Comparison of ENCODE assay signal across 1 cellular context in genomic region chr19:35204799-35205732, GRCh38.
A peak's percentile ranks its signal among the peaks of the same experiment; 100 is the strongest.
TF ChIP-seq lines count a peak whose summit lies in the region.

No MANE protein-coding gene starts in this region.

TF ChIP-seq in K562, 482 proteins besides CTCF, POLR2A, EP300 and RAD21 (continued from another document and continues in another):
- peak; percentile 99 for TF ChIP-seq SMAD4 (CRISPR knock-in tag; conservative IDR thresholded peaks at IDR 0.05)
- TF ChIP-seq, protein P1, sequence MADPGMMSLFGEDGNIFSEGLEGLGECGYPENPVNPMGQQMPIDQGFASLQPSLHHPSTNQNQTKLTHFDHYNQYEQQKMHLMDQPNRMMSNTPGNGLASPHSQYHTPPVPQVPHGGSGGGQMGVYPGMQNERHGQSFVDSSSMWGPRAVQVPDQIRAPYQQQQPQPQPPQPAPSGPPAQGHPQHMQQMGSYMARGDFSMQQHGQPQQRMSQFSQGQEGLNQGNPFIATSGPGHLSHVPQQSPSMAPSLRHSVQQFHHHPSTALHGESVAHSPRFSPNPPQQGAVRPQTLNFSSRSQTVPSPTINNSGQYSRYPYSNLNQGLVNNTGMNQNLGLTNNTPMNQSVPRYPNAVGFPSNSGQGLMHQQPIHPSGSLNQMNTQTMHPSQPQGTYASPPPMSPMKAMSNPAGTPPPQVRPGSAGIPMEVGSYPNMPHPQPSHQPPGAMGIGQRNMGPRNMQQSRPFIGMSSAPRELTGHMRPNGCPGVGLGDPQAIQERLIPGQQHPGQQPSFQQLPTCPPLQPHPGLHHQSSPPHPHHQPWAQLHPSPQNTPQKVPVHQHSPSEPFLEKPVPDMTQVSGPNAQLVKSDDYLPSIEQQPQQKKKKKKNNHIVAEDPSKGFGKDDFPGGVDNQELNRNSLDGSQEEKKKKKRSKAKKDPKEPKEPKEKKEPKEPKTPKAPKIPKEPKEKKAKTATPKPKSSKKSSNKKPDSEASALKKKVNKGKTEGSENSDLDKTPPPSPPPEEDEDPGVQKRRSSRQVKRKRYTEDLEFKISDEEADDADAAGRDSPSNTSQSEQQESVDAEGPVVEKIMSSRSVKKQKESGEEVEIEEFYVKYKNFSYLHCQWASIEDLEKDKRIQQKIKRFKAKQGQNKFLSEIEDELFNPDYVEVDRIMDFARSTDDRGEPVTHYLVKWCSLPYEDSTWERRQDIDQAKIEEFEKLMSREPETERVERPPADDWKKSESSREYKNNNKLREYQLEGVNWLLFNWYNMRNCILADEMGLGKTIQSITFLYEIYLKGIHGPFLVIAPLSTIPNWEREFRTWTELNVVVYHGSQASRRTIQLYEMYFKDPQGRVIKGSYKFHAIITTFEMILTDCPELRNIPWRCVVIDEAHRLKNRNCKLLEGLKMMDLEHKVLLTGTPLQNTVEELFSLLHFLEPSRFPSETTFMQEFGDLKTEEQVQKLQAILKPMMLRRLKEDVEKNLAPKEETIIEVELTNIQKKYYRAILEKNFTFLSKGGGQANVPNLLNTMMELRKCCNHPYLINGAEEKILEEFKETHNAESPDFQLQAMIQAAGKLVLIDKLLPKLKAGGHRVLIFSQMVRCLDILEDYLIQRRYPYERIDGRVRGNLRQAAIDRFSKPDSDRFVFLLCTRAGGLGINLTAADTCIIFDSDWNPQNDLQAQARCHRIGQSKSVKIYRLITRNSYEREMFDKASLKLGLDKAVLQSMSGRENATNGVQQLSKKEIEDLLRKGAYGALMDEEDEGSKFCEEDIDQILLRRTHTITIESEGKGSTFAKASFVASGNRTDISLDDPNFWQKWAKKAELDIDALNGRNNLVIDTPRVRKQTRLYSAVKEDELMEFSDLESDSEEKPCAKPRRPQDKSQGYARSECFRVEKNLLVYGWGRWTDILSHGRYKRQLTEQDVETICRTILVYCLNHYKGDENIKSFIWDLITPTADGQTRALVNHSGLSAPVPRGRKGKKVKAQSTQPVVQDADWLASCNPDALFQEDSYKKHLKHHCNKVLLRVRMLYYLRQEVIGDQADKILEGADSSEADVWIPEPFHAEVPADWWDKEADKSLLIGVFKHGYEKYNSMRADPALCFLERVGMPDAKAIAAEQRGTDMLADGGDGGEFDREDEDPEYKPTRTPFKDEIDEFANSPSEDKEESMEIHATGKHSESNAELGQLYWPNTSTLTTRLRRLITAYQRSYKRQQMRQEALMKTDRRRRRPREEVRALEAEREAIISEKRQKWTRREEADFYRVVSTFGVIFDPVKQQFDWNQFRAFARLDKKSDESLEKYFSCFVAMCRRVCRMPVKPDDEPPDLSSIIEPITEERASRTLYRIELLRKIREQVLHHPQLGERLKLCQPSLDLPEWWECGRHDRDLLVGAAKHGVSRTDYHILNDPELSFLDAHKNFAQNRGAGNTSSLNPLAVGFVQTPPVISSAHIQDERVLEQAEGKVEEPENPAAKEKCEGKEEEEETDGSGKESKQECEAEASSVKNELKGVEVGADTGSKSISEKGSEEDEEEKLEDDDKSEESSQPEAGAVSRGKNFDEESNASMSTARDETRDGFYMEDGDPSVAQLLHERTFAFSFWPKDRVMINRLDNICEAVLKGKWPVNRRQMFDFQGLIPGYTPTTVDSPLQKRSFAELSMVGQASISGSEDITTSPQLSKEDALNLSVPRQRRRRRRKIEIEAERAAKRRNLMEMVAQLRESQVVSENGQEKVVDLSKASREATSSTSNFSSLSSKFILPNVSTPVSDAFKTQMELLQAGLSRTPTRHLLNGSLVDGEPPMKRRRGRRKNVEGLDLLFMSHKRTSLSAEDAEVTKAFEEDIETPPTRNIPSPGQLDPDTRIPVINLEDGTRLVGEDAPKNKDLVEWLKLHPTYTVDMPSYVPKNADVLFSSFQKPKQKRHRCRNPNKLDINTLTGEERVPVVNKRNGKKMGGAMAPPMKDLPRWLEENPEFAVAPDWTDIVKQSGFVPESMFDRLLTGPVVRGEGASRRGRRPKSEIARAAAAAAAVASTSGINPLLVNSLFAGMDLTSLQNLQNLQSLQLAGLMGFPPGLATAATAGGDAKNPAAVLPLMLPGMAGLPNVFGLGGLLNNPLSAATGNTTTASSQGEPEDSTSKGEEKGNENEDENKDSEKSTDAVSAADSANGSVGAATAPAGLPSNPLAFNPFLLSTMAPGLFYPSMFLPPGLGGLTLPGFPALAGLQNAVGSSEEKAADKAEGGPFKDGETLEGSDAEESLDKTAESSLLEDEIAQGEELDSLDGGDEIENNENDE (IDR thresholded peaks at IDR 0.05; ENCODE audit: low read depth, low read length): no peak
- TF ChIP-seq RBM22 (IDR thresholded peaks at IDR 0.05; ENCODE audit: low read depth, low read length, poor library complexity, severe bottlenecking): no peak
- TF ChIP-seq, protein P2, sequence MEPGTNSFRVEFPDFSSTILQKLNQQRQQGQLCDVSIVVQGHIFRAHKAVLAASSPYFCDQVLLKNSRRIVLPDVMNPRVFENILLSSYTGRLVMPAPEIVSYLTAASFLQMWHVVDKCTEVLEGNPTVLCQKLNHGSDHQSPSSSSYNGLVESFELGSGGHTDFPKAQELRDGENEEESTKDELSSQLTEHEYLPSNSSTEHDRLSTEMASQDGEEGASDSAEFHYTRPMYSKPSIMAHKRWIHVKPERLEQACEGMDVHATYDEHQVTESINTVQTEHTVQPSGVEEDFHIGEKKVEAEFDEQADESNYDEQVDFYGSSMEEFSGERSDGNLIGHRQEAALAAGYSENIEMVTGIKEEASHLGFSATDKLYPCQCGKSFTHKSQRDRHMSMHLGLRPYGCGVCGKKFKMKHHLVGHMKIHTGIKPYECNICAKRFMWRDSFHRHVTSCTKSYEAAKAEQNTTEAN (CRISPR knock-in tag; IDR thresholded peaks at IDR 0.05): no peak
- TF ChIP-seq, protein P3, sequence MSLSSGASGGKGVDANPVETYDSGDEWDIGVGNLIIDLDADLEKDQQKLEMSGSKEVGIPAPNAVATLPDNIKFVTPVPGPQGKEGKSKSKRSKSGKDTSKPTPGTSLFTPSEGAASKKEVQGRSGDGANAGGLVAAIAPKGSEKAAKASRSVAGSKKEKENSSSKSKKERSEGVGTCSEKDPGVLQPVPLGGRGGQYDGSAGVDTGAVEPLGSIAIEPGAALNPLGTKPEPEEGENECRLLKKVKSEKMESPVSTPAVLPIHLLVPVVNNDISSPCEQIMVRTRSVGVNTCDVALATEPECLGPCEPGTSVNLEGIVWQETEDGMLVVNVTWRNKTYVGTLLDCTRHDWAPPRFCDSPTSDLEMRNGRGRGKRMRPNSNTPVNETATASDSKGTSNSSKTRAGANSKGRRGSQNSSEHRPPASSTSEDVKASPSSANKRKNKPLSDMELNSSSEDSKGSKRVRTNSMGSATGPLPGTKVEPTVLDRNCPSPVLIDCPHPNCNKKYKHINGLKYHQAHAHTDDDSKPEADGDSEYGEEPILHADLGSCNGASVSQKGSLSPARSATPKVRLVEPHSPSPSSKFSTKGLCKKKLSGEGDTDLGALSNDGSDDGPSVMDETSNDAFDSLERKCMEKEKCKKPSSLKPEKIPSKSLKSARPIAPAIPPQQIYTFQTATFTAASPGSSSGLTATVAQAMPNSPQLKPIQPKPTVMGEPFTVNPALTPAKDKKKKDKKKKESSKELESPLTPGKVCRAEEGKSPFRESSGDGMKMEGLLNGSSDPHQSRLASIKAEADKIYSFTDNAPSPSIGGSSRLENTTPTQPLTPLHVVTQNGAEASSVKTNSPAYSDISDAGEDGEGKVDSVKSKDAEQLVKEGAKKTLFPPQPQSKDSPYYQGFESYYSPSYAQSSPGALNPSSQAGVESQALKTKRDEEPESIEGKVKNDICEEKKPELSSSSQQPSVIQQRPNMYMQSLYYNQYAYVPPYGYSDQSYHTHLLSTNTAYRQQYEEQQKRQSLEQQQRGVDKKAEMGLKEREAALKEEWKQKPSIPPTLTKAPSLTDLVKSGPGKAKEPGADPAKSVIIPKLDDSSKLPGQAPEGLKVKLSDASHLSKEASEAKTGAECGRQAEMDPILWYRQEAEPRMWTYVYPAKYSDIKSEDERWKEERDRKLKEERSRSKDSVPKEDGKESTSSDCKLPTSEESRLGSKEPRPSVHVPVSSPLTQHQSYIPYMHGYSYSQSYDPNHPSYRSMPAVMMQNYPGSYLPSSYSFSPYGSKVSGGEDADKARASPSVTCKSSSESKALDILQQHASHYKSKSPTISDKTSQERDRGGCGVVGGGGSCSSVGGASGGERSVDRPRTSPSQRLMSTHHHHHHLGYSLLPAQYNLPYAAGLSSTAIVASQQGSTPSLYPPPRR (CRISPR knock-in tag; IDR thresholded peaks at IDR 0.05; ENCODE audit: borderline replicate concordance): no peak
- TF ChIP-seq RUNX1 (IDR thresholded peaks at IDR 0.05; ENCODE audit: low read depth): no peak
- TF ChIP-seq TEAD1 (CRISPR knock-in tag; IDR thresholded peaks at IDR 0.05): peak; percentile 91 to 96
- peak; percentile 81 for TF ChIP-seq GATAD2A (IDR thresholded peaks at IDR 0.05)
- no peak for TF ChIP-seq ZNF282 (CRISPR knock-in tag; IDR thresholded peaks at IDR 0.05)
- TF ChIP-seq ZNF212 (CRISPR knock-in tag; IDR thresholded peaks at IDR 0.05): peak; percentile 87; the same call in 1 of the 2 replicates
- peak; percentile 94 for TF ChIP-seq ZBTB17 (CRISPR knock-in tag; IDR thresholded peaks at IDR 0.05)
- no peak for TF ChIP-seq MIER1 (IDR thresholded peaks at IDR 0.05; ENCODE audit: low read depth)
- peak; percentile 82; the same call in 1 of the 2 replicates for TF ChIP-seq ZNF140 (CRISPR knock-in tag; IDR thresholded peaks at IDR 0.05)
- TF ChIP-seq RBM39 (optimal IDR thresholded peaks at IDR 0.05; ENCODE audit: low read depth, low read length): no peak
- TF ChIP-seq PHF8 (IDR thresholded peaks at IDR 0.05; ENCODE audit: borderline replicate concordance, low read length): peak; percentile 51; the same call in 1 of the 2 replicates
- peak; percentile 82; the same call in 1 of the 2 replicates for TF ChIP-seq MBD1 (CRISPR knock-in tag; IDR thresholded peaks at IDR 0.05)
- TF ChIP-seq, protein P4, sequence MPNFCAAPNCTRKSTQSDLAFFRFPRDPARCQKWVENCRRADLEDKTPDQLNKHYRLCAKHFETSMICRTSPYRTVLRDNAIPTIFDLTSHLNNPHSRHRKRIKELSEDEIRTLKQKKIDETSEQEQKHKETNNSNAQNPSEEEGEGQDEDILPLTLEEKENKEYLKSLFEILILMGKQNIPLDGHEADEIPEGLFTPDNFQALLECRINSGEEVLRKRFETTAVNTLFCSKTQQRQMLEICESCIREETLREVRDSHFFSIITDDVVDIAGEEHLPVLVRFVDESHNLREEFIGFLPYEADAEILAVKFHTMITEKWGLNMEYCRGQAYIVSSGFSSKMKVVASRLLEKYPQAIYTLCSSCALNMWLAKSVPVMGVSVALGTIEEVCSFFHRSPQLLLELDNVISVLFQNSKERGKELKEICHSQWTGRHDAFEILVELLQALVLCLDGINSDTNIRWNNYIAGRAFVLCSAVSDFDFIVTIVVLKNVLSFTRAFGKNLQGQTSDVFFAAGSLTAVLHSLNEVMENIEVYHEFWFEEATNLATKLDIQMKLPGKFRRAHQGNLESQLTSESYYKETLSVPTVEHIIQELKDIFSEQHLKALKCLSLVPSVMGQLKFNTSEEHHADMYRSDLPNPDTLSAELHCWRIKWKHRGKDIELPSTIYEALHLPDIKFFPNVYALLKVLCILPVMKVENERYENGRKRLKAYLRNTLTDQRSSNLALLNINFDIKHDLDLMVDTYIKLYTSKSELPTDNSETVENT (CRISPR knock-in tag; IDR thresholded peaks at IDR 0.05): no peak
- TF ChIP-seq TCF3 (CRISPR knock-in tag; IDR thresholded peaks at IDR 0.05): no peak
- TF ChIP-seq, protein P5, sequence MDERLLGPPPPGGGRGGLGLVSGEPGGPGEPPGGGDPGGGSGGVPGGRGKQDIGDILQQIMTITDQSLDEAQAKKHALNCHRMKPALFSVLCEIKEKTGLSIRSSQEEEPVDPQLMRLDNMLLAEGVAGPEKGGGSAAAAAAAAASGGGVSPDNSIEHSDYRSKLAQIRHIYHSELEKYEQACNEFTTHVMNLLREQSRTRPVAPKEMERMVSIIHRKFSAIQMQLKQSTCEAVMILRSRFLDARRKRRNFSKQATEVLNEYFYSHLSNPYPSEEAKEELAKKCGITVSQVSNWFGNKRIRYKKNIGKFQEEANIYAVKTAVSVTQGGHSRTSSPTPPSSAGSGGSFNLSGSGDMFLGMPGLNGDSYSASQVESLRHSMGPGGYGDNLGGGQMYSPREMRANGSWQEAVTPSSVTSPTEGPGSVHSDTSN (CRISPR knock-in tag; IDR thresholded peaks at IDR 0.05; ENCODE audit: low read depth): no peak
- TF ChIP-seq, protein P5 (tag; conservative IDR thresholded peaks at IDR 0.05; ENCODE audit: low read depth): peak; percentile 76
- TF ChIP-seq CHD4 (IDR thresholded peaks at IDR 0.05; ENCODE audit: insufficient read depth, insufficient replicate concordance, low read depth, low read length, poor library complexity, severe bottlenecking): no peak
- TF ChIP-seq CBX8 (IDR thresholded peaks at IDR 0.05; ENCODE audit: borderline replicate concordance, extremely low read depth, low read depth, low read length, poor library complexity, severe bottlenecking): no peak
- 0 out of 2 replicates have a peak, but pooled peaks have one; percentile 43 for TF ChIP-seq CREM (IDR thresholded peaks at IDR 0.05; ENCODE audit: low read depth)
- 0 out of 2 replicates have a peak, but pooled peaks have one; percentile 74 for TF ChIP-seq ZNF347 (CRISPR knock-in tag; IDR thresholded peaks at IDR 0.05; ENCODE audit: low read depth)
- TF ChIP-seq XRCC5 (IDR thresholded peaks at IDR 0.05; ENCODE audit: low read depth, low read length): no peak
- TF ChIP-seq PHF21A (IDR thresholded peaks at IDR 0.05; ENCODE audit: borderline replicate concordance, low read depth): no peak
- TF ChIP-seq HDGF (IDR thresholded peaks at IDR 0.05): peak; percentile 95
- TF ChIP-seq EP400 (IDR thresholded peaks at IDR 0.05): peak; percentile 38; the same call in 1 of the 2 replicates
- no peak for TF ChIP-seq MXI1 (IDR thresholded peaks at IDR 0.05; ENCODE audit: low read depth, low read length)
- TF ChIP-seq PML (IDR thresholded peaks at IDR 0.05; ENCODE audit: low read length): no peak
- TF ChIP-seq HMG20A (CRISPR knock-in tag; conservative IDR thresholded peaks at IDR 0.05): no peak
- no peak for TF ChIP-seq TCF7 (IDR thresholded peaks at IDR 0.05; ENCODE audit: borderline replicate concordance)
- TF ChIP-seq ZNF239 (CRISPR knock-in tag; IDR thresholded peaks at IDR 0.05): peak; percentile 91
